ENCODE assay signal across 10 cellular contexts in the genomic region with DNA sequence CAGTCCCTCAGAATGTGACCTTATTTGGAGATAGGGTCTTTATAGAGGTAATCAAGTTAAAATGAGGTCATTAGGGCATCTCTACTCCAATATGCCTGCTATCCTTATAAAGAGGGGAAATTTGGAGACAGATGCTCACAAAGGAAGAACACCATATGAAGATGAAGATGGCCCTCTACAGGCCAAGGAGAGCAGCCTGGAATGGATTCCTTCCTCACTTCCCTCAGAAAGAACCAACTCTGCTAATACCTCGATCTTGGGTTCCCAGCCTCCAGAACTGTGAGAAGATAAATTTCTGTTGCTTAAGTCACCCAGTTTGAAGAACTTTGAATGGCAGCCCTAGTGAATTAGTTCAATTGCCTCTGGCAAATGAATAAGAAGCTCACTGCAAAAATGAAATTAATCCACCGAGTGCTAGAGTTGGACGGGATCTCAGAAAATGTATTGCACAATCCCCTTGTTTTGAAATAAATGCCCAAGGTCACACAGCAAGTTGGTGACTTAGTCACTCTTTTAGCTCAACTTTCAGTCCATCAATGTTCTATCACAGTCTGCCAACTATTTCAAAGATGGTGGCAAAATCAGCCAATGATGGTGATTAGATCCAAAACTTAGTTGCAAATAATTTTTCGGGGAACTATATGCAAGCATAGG. TPM values are rescaled to one million over a fixed set of nuclear protein-coding genes. Genes with fewer than 3 reads are reported as not detected.
DNase-seq lines count a peak whose midpoint lies in the region; ATAC-seq and TF ChIP-seq lines count a peak whose summit lies in the region.
"Not testable (repeated sequence)": the region's sequence is repeated elsewhere in the genome, so short reads cannot be mapped to it uniquely, and the experiment has no call there.
"Had no signal": no experiment of that assay in that cellular context is flagged by ENCODE, and none has a peak within 500 bp of the region (broad histone marks: within the 10 kb centered on the region; RNA-seq: fewer than 3 reads in every experiment).

No MANE protein-coding gene starts in this region.

- peak; percentile 53 for TF ChIP-seq CTCF in NB4 (IDR thresholded peaks at IDR 0.05; ENCODE audit: low read depth, low read length)
- TF ChIP-seq CTCF in lower lobe of right lung (IDR thresholded peaks at IDR 0.05); suprapubic skin (IDR thresholded peaks at IDR 0.05): not testable (repeated sequence)

- not testable (repeated sequence) for TF ChIP-seq EP300 in suprapubic skin (IDR thresholded peaks at IDR 0.05)

- H3K27me3 ChIP-seq in lower lobe of right lung (ENCODE audit: low read depth); suprapubic skin: not testable (repeated sequence)

- not testable (repeated sequence) for H3K27ac ChIP-seq in lower lobe of right lung
- H3K27ac ChIP-seq in suprapubic skin, result peak overlapping the region; percentile 38

- intact Hi-C loops in lower lobe of right lung (cut with DNase I), result not testable (repeated sequence)

- peak; percentile 66 to 81 for ATAC-seq in lower lobe of right lung

- H3K4me3 ChIP-seq in NB4 (ENCODE audit: low read depth, low read length), result peak overlapping the region; percentile 28
- not testable (repeated sequence) for H3K4me3 ChIP-seq in lower lobe of right lung, suprapubic skin

- DNase-seq in Ammon's horn (ENCODE audit: low spot score) (peak; percentile 3), H4 (ENCODE audit: low spot score) (peak; percentile 10), NB4 (ENCODE audit: low read depth) (peak; percentile 73), SKM-1 treated with dmso at 0.1 percent for 144 hours (lab: John Stamatoyannopoulos, UW; ENCODE audit: unreplicated experiment) (peak; percentile 70), dedifferentiated amniotic fluid mesenchymal stem cell (ENCODE audit: extremely low spot score) (peak; percentile 15), foreskin melanocyte (peak; percentile 0)
- not testable (repeated sequence) for DNase-seq in lower lobe of right lung; suprapubic skin (ENCODE audit: low spot score in 2 of 2)

- not testable (repeated sequence) for H3K9me3 ChIP-seq in lower lobe of right lung, suprapubic skin

- not testable (repeated sequence) for H3K4me1 ChIP-seq in lower lobe of right lung, suprapubic skin

- not testable (repeated sequence) for TF ChIP-seq POLR2A in NB4 (IDR thresholded peaks at IDR 0.05; ENCODE audit: extremely low read depth, insufficient read length); suprapubic skin (IDR thresholded peaks at IDR 0.05)

- WGBS in suprapubic skin, result 10% methylated on average over 1 of the region's 4 CpGs

- not testable (repeated sequence) for H3K36me3 ChIP-seq in lower lobe of right lung, suprapubic skin

RNA-seq across cellular contexts. Expression of a gene that starts 27.1 kb away (rescaled TPM):
- 4.5 and 7.2 TPM in 2 replicates for total RNA-seq in H4 (2014; rRNA removed; shearing (Covaris generic))
- 5.2 TPM for total RNA-seq in lower lobe of right lung
- total RNA-seq in suprapubic skin, result 1 to 10 TPM; 2.2 to 4.7 (median 3.3) TPM

RNA-seq across cellular contexts. Expression of a gene that starts 27.8 kb away (rescaled TPM):
- 28.5 and 31.0 TPM in 2 replicates for total RNA-seq in H4 (2014; rRNA removed; shearing (Covaris generic))
- total RNA-seq in lower lobe of right lung (70.2 TPM), suprapubic skin (100 to 1,000 TPM in 3 of 4 donors, 10 to 100 TPM in 1; 80.1 to 178 (median 116) TPM)

RNA-seq across cellular contexts. Expression of a gene that starts 58.4 kb away (rescaled TPM):
- total RNA-seq in H4 (2014; rRNA removed; shearing (Covaris generic)), result not detected in 2 replicates
- total RNA-seq in lower lobe of right lung (not detected), suprapubic skin (not detected)
- total RNA-seq: mesenteric fat pad, tibial nerve had no signal
